In the genomic region with DNA sequence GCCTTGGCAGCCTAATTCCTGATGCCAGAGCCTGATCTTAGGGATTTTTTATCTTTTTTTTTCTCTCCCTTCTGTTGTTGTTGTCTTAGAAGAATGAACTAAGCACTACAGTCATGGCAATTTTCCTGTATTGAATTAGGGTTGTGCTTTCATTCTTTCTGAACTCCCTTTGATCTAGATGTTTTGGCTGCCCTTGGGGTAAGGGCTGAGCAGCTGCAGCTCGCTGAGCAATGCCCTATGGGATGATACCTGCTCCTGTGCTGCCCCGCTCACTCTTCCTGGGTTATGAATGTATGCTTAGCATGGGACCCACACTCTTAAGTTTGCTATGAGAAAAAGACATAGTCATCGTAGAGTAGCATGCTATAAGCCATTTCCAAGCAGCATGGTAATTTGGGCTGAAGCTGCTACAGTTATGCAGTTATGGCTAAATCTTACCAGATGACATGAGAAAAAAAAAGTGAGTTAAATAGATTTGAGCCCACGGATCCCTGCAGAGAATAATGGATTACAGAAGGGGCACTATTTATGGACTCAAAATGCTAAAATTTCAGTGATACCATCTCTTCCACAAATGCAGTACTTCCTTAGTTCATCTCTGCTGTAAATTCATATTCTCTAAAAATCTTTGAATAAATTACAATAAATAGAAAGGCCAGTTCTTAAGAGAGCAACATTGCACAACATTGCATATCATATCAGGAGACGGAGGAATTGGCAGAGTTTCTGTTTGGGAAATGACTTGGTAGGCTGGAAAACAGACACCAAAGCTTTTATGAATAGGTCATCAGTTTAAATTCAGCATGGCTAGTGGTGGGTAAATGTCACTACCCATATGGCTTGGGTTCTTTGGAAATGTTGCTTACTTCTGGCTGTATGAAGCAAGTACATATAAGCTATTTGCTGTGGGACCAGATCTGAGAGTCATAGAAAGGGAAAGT, we compare ENCODE assay signal across 21 cellular contexts.
A peak's percentile ranks its signal among the peaks of the same experiment; 100 is the strongest.
DNase-seq lines count a peak whose midpoint lies in the region; ATAC-seq, FAIRE-seq and TF ChIP-seq lines count a peak whose summit lies in the region.
"Had no signal": no experiment of that assay in that cellular context is flagged by ENCODE, and none has a peak within 500 bp of the region (broad histone marks: within the 10 kb centered on the region; RNA-seq: fewer than 3 reads in every experiment).

No MANE protein-coding gene starts in this region.

- no peak overlapping the region for H3K27ac Mint-ChIP-seq in activated T-cell treated with anti-CD3 and anti-CD28 coated beads, Interleukin-2, amount 50 U/mL, for 24 hours
- H3K27ac Mint-ChIP-seq: activated naive CD4-positive, alpha-beta T cell treated with anti-CD3 and anti-CD28 coated beads, Interleukin-2, amount 50 U/mL, for 24 hours; CD4-positive, alpha-beta T cell; nephron; stimulated activated effector memory CD8-positive, alpha-beta T cell treated with anti-CD3 and anti-CD28 coated beads, Interleukin-12 subunit alpha, Interleukin-12 subunit beta, amount 100 ng/mL, for 72 hours had no signal

- TF ChIP-seq POLR2A in HepG2 (IDR thresholded peaks at IDR 0.05; ENCODE audit: insufficient read depth in 1 of 2, low read depth in 2 of 2, low read length in 2 of 2), result no peak
- no peak for TF ChIP-seq POLR2A in right lobe of liver (IDR thresholded peaks at IDR 0.05)

- no peak for FAIRE-seq in HepG2 (lab: Jason Lieb, UNC)
- FAIRE-seq: A549 had no signal

- ATAC-seq in HepG2, result no peak
- no peak for ATAC-seq in right lobe of liver
- no peak for ATAC-seq in psoas muscle
- no peak for ATAC-seq in GM21390 (IDR thresholded peaks at IDR 0.05; ENCODE audit: unreplicated experiment)
- ATAC-seq: A549; stimulated activated effector memory CD8-positive, alpha-beta T cell treated with anti-CD3 and anti-CD28 coated beads, Interleukin-12 subunit alpha, Interleukin-12 subunit beta, amount 100 ng/mL, for 72 hours had no signal

- in situ Hi-C loops in HepG2 (cut with HindIII; ENCODE audit: extremely low pct_ligation_motif_present, low pct_unique_long_range_greater_than_20kb), result no loop called here

- no peaks in the 10 kb centered on the region for H3K79me2 ChIP-seq in HepG2 (ENCODE audit: insufficient read depth, low read length)
- H3K79me2 ChIP-seq: hepatocyte had no signal

- H2AFZ ChIP-seq in HepG2 (ENCODE audit: low read length), result no peak overlapping the region
- H2AFZ ChIP-seq: hepatocyte had no signal

- H3K27ac ChIP-seq in HepG2 (ENCODE audit: extremely low read length, insufficient read depth, low read length) (no peak overlapping the region), right lobe of liver (no peak overlapping the region), left ventricle myocardium inferior (replicated peaks) (peak overlapping the region; percentile 9), psoas muscle (no peak overlapping the region)
- H3K27ac ChIP-seq: A549, hepatocyte, prostate gland, RWPE1, tibial artery had no signal

- intact Hi-C loops in HepG2 (cut with micrococcal nuclease; ENCODE audit: unreplicated experiment) (no loop called here), right lobe of liver (cut with DNase I) (no loop called here), left ventricle myocardium inferior (cut with micrococcal nuclease) (no loop called here), psoas muscle (cut with DNase I) (no loop called here)

- peaks cover 3% of the 10 kb centered on the region for H3K9me3 Mint-ChIP-seq in activated T-cell treated with anti-CD3 and anti-CD28 coated beads, Interleukin-2, amount 50 U/mL, for 24 hours
- H3K9me3 Mint-ChIP-seq: activated naive CD4-positive, alpha-beta T cell treated with anti-CD3 and anti-CD28 coated beads, Interleukin-2, amount 50 U/mL, for 24 hours; nephron had no signal

- no TSS peak for BruUV-seq in HepG2 (replicated peaks; lab: Mats Ljungman, UMichigan)

- H3K4me3 ChIP-seq in HepG2 (replicated peaks in 1 of 3; ENCODE audit: insufficient read depth in 1 of 3, low read depth in 2 of 3, low read length in 3 of 3) (no peak overlapping the region), right lobe of liver (no peak overlapping the region), choroid plexus epithelial cell (ENCODE audit: low read depth, low read length) (no peak overlapping the region), left ventricle myocardium inferior (no peak overlapping the region), psoas muscle (no peak overlapping the region)
- H3K4me3 ChIP-seq: A549, hepatocyte, MG63, prostate gland, tibial artery had no signal

- H3K4me3 Mint-ChIP-seq in activated T-cell treated with anti-CD3 and anti-CD28 coated beads, Interleukin-2, amount 50 U/mL, for 24 hours, result no peak overlapping the region
- H3K4me3 Mint-ChIP-seq: activated naive CD4-positive, alpha-beta T cell treated with anti-CD3 and anti-CD28 coated beads, Interleukin-2, amount 50 U/mL, for 24 hours; CD4-positive, alpha-beta T cell; nephron; stimulated activated effector memory CD8-positive, alpha-beta T cell treated with anti-CD3 and anti-CD28 coated beads, Interleukin-12 subunit alpha, Interleukin-12 subunit beta, amount 100 ng/mL, for 72 hours had no signal

- no peaks in the 10 kb centered on the region for H4K20me1 ChIP-seq in HepG2 (ENCODE audit: insufficient read depth, low read length)

- H3K36me3 Mint-ChIP-seq in activated T-cell treated with anti-CD3 and anti-CD28 coated beads, Interleukin-2, amount 50 U/mL, for 24 hours (ENCODE audit: low read depth), result no peaks in the 10 kb centered on the region
- H3K36me3 Mint-ChIP-seq: activated naive CD4-positive, alpha-beta T cell treated with anti-CD3 and anti-CD28 coated beads, Interleukin-2, amount 50 U/mL, for 24 hours; stimulated activated effector memory CD8-positive, alpha-beta T cell treated with anti-CD3 and anti-CD28 coated beads, Interleukin-12 subunit alpha, Interleukin-12 subunit beta, amount 100 ng/mL, for 72 hours had no signal

- no peaks in the 10 kb centered on the region for H3K4me1 ChIP-seq in HepG2 (ENCODE audit: insufficient read depth, low read length)
- H3K4me1 ChIP-seq in right lobe of liver, result no peaks in the 10 kb centered on the region
- peaks cover 6% of the 10 kb centered on the region for H3K4me1 ChIP-seq in left ventricle myocardium inferior
- peaks cover 8% of the 10 kb centered on the region for H3K4me1 ChIP-seq in psoas muscle
- H3K4me1 ChIP-seq: A549, prostate gland, tibial artery had no signal

- H3K9me3 ChIP-seq in HepG2 (ENCODE audit: low read length) (no peaks in the 10 kb centered on the region), right lobe of liver (no peaks in the 10 kb centered on the region), left ventricle myocardium inferior (replicated peaks) (peaks cover under 1% of the 10 kb centered on the region), psoas muscle (no peaks in the 10 kb centered on the region)
- H3K9me3 ChIP-seq: A549, MG63, prostate gland, tibial artery had no signal

- no peaks in the 10 kb centered on the region for H3K36me3 ChIP-seq in HepG2 (replicated peaks in 1 of 2; ENCODE audit: control insufficient read depth in 1 of 2, insufficient read depth in 2 of 2, low read length in 2 of 2)
- H3K36me3 ChIP-seq in right lobe of liver, result no peaks in the 10 kb centered on the region
- no peaks in the 10 kb centered on the region for H3K36me3 ChIP-seq in left ventricle myocardium inferior
- H3K36me3 ChIP-seq in psoas muscle (ENCODE audit: insufficient read depth in 1 of 2, low read depth in 1 of 2), result no peaks in the 10 kb centered on the region
- H3K36me3 ChIP-seq: MG63, prostate gland, tibial artery had no signal

- H3K27me3 ChIP-seq in HepG2 (ENCODE audit: control insufficient read depth in 1 of 2, insufficient read depth in 2 of 2, low read length in 2 of 2) (no peaks in the 10 kb centered on the region; a peak in 1 of 5 replicates), right lobe of liver (no peaks in the 10 kb centered on the region), left ventricle myocardium inferior (ENCODE audit: low read depth) (no peaks in the 10 kb centered on the region), psoas muscle (ENCODE audit: insufficient read depth in 3 of 3, low read length in 2 of 3) (no peaks in the 10 kb centered on the region)
- H3K27me3 ChIP-seq: hepatocyte, tibial artery had no signal

- TF ChIP-seq CTCF in HepG2 (CRISPR knock-in tag; IDR thresholded peaks at IDR 0.05), result no peak
- no peak for TF ChIP-seq CTCF in right lobe of liver (IDR thresholded peaks at IDR 0.05)
- no peak for TF ChIP-seq CTCF in choroid plexus epithelial cell (conservative IDR thresholded peaks at IDR 0.05; ENCODE audit: low read depth, low read length)
- TF ChIP-seq CTCF in left ventricle myocardium inferior (IDR thresholded peaks at IDR 0.05; ENCODE audit: borderline replicate concordance), result no peak
- TF ChIP-seq CTCF in psoas muscle (IDR thresholded peaks at IDR 0.05), result no peak

- peaks cover 7% of the 10 kb centered on the region for H3K27me3 Mint-ChIP-seq in activated T-cell treated with anti-CD3 and anti-CD28 coated beads, Interleukin-2, amount 50 U/mL, for 24 hours

- H3K9ac ChIP-seq in HepG2 (ENCODE audit: insufficient read depth, low read depth, low read length), result no peak overlapping the region

- POLR2A ChIA-PET in HepG2 (lab: Yijun Ruan, JAX), result no interaction called here

- CTCF ChIA-PET in HepG2 (lab: Yijun Ruan, JAX; ENCODE audit: low intra/inter-chr PET ratio, low total read pairs), result no interaction called here

- TF ChIP-seq EP300 in HepG2 (IDR thresholded peaks at IDR 0.05; ENCODE audit: low read depth in 2 of 2, low read length in 2 of 2) (no peak), HepG2 (CRISPR knock-in tag; IDR thresholded peaks at IDR 0.05; ENCODE audit: borderline replicate concordance) (no peak)

- no peak for TF ChIP-seq RAD21 in HepG2 (CRISPR knock-in tag; IDR thresholded peaks at IDR 0.05)

- 15% methylated on average over 5 of the region's 5 CpGs for WGBS in HepG2 (ENCODE audit: low lambda C conversion rate)
- 60% methylated on average over 5 of the region's 5 CpGs for WGBS in right lobe of liver (ENCODE audit: insufficient coverage, low coverage, low lambda C conversion rate, missing lambda C conversion rate)
- 39 to 49% (median 40%) methylated on average over 5 of the region's 5 CpGs for WGBS in psoas muscle, 3 donors

- no peak for DNase-seq in HepG2 (ENCODE audit: low spot score)
- DNase-seq in right lobe of liver, result no peak
- peak; percentile 74 for DNase-seq in choroid plexus epithelial cell (ENCODE audit: low read depth)
- DNase-seq in left ventricle myocardium inferior, result no peak
- DNase-seq in psoas muscle, result no peak
- no peak for DNase-seq in activated T-cell treated with anti-CD3 and anti-CD28 coated beads, Interleukin-2, amount 50 U/mL, for 24 hours
- DNase-seq in activated naive CD4-positive, alpha-beta T cell treated with anti-CD3 and anti-CD28 coated beads, Interleukin-2, amount 50 U/mL, for 16 hours, result no peak
- DNase-seq: activated CD4-positive, alpha-beta T cell treated with anti-CD3 and anti-CD28 coated beads, Interleukin-2, amount 50 U/mL, for 4 hours; CD4-positive, alpha-beta T cell; MG63; NCI-H187; T-helper 1 cell; tibial artery had no signal

- H3K4me1 Mint-ChIP-seq in activated T-cell treated with anti-CD3 and anti-CD28 coated beads, Interleukin-2, amount 50 U/mL, for 24 hours (ENCODE audit: low read depth), result no peaks in the 10 kb centered on the region
- H3K4me1 Mint-ChIP-seq: activated naive CD4-positive, alpha-beta T cell treated with anti-CD3 and anti-CD28 coated beads, Interleukin-2, amount 50 U/mL, for 24 hours; stimulated activated effector memory CD8-positive, alpha-beta T cell treated with anti-CD3 and anti-CD28 coated beads, Interleukin-12 subunit alpha, Interleukin-12 subunit beta, amount 100 ng/mL, for 72 hours had no signal

- H3K4me2 ChIP-seq in HepG2 (ENCODE audit: low read depth, low read length), result no peak overlapping the region
- H3K4me2 ChIP-seq: A549, hepatocyte had no signal
